4 cellular contexts compared by ENCODE assay signal in genomic region chr12:45651029-45651428, GRCh38.
TF ChIP-seq lines count a peak whose summit lies in the region.

No MANE protein-coding gene starts in this region.

TF ChIP-seq in HepG2, 621 proteins besides CTCF, POLR2A, EP300 and RAD21:
- peak; percentile 85 to 90 for TF ChIP-seq MAFK (conservative IDR thresholded peaks at IDR 0.05 in 1 of 2, IDR thresholded peaks at IDR 0.05 in 1 of 2; ENCODE audit: low read length in 2 of 2)
- no peak for TF ChIP-seq ONECUT2 (CRISPR knock-in tag; IDR thresholded peaks at IDR 0.05)
- TF ChIP-seq MAFF (IDR thresholded peaks at IDR 0.05; ENCODE audit: low read depth, low read length): peak; percentile 85
- TF ChIP-seq ATF6 (CRISPR knock-in tag; conservative IDR thresholded peaks at IDR 0.05): no peak

TF ChIP-seq in A549, 52 proteins besides CTCF, POLR2A, EP300 and RAD21:
- TF ChIP-seq TP53 (CRISPR knock-in tag; IDR thresholded peaks at IDR 0.05): no peak
- TF ChIP-seq TFCP2L1 (CRISPR knock-in tag; IDR thresholded peaks at IDR 0.05): no peak
- TF ChIP-seq MAFK (IDR thresholded peaks at IDR 0.05; ENCODE audit: partially characterized antibody): peak; percentile 80
- no peak for TF ChIP-seq KDM1A (IDR thresholded peaks at IDR 0.05; ENCODE audit: low read depth)
- no peak for TF ChIP-seq HDAC2 (IDR thresholded peaks at IDR 0.05)

TF ChIP-seq in IMR-90, 13 proteins besides CTCF, POLR2A, EP300 and RAD21:
- TF ChIP-seq MAZ (IDR thresholded peaks at IDR 0.05; ENCODE audit: borderline replicate concordance, low read depth, low read length) (no peak), CHD1 (IDR thresholded peaks at IDR 0.05; ENCODE audit: low read depth, low read length) (no peak), MAFK (IDR thresholded peaks at IDR 0.05; ENCODE audit: low read depth, low read length) (peak; percentile 82)

TF ChIP-seq in K562, 482 proteins besides CTCF, POLR2A, EP300 and RAD21:
- TF ChIP-seq ZBTB12 (CRISPR knock-in tag; IDR thresholded peaks at IDR 0.05) (no peak), BRCA1 (IDR thresholded peaks at IDR 0.05) (no peak), BRCA1 (CRISPR knock-in tag; IDR thresholded peaks at IDR 0.05) (no peak), MAFK (IDR thresholded peaks at IDR 0.05; ENCODE audit: low read length) (peak; percentile 46; the same call in 1 of the 2 replicates), MAFF (IDR thresholded peaks at IDR 0.05; ENCODE audit: low read length) (peak; percentile 62), ZNF316 (IDR thresholded peaks at IDR 0.05) (peak; percentile 54), ZNF512 (tag; IDR thresholded peaks at IDR 0.05) (no peak), ZFP1 (CRISPR knock-in tag; IDR thresholded peaks at IDR 0.05) (no peak), WHSC1 (IDR thresholded peaks at IDR 0.05; ENCODE audit: low read length) (no peak), CAMTA2 (CRISPR knock-in tag; conservative IDR thresholded peaks at IDR 0.05) (no peak), CEBPG (CRISPR knock-in tag; IDR thresholded peaks at IDR 0.05) (no peak), CEBPG (tag; conservative IDR thresholded peaks at IDR 0.05 in 1 of 2, IDR thresholded peaks at IDR 0.05 in 1 of 2) (no peak)
TF ChIP-seq in K562: peak in this region for 3.
